14 cellular contexts compared by ENCODE assay signal in the genomic region with DNA sequence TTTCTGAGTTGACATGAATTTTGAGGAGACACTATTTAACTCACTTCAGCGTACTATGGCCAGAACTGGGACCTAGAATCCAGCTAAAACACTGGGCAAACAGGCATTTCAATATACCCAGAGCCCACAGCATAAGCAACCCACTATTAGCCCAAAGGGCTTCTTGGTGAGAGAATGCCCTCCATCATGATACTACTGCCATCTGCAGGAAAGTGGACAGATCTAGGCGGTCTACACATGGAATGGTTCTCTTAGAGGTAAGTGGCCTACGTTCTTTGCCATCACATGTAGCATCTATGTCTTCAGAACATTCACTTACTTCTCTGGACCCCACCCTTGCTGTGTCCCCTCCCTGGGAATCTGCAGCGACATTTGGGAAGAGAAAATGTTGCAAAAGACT.
DNase-seq lines count a peak whose midpoint lies in the region; ATAC-seq and TF ChIP-seq lines count a peak whose summit lies in the region.
"Had no signal": no experiment of that assay in that cellular context is flagged by ENCODE, and none has a peak within 500 bp of the region (broad histone marks: within the 10 kb centered on the region; RNA-seq: fewer than 3 reads in every experiment).

No MANE protein-coding gene starts in this region.

- no peaks in the 10 kb centered on the region for H3K9me3 ChIP-seq in SK-N-SH
- H3K9me3 ChIP-seq in smooth muscle cell (replicated peaks; ENCODE audit: low read depth), result no peaks in the 10 kb centered on the region
- H3K9me3 ChIP-seq: sigmoid colon, tibial nerve had no signal

- H3K27me3 Mint-ChIP-seq in endothelial cell (ENCODE audit: unreplicated experiment), result no peaks in the 10 kb centered on the region

- H3K9ac ChIP-seq in SK-N-SH (no peak overlapping the region), smooth muscle cell (ENCODE audit: low read depth) (no peak overlapping the region)

- peaks cover 0 to 3% of the 10 kb centered on the region in 2 experiments; a peak in 1 of 4 replicates for H3K4me1 ChIP-seq in SK-N-SH (ENCODE audit: control insufficient read depth in 1 of 2, insufficient read depth in 2 of 2, low read depth in 1 of 2, low read length in 1 of 2)
- H3K4me1 ChIP-seq in smooth muscle cell (ENCODE audit: low read depth), result no peaks in the 10 kb centered on the region
- H3K4me1 ChIP-seq: sigmoid colon, tibial nerve had no signal

- no peaks in the 10 kb centered on the region for H3F3A ChIP-seq in SK-N-SH (replicated peaks; ENCODE audit: insufficient read depth)
- H3F3A ChIP-seq in smooth muscle cell (ENCODE audit: low read depth), result no peaks in the 10 kb centered on the region

- no peaks in the 10 kb centered on the region for H3K9me2 ChIP-seq in SK-N-SH

- 28% methylated on average over 3 of the region's 4 CpGs for WGBS in SK-N-SH (ENCODE audit: low lambda C conversion rate)
- 79% methylated on average over 4 of the region's 4 CpGs for WGBS in smooth muscle cell (ENCODE audit: low lambda C conversion rate)

- ATAC-seq in SK-N-SH treated with all-trans-retinoic acid at 6 μM for 48 hours, result no peak
- ATAC-seq in HG03196 (IDR thresholded peaks at IDR 0.05; ENCODE audit: unreplicated experiment), result no peak

- DNase-seq in SK-N-SH (no peak), NCI-H146 (lab: John Stamatoyannopoulos, UW) (peak; percentile 87), endothelial cell (ENCODE audit: low spot score) (peak; percentile 16), smooth muscle cell (lab: John Stamatoyannopoulos, UW; ENCODE audit: unreplicated experiment) (no peak), NCI-H2029 treated with DMSO at 0.1 percent for 48 hours (lab: John Stamatoyannopoulos, UW) (no peak), AG08395 (ENCODE audit: low spot score) (no peak)
- DNase-seq: activated T-cell treated with anti-CD3 and anti-CD28 coated beads, Interleukin-2, amount 50 U/mL, for 1 hour; aorta; hippocampal formation; sigmoid colon had no signal

- H3K36me3 ChIP-seq in SK-N-SH (replicated peaks in 1 of 2; ENCODE audit: control insufficient read depth in 1 of 2, insufficient read depth in 2 of 2, low read length in 1 of 2) (no peaks in the 10 kb centered on the region), smooth muscle cell (ENCODE audit: low read depth) (no peaks in the 10 kb centered on the region)
- H3K36me3 ChIP-seq: sigmoid colon, tibial nerve had no signal

- H3K36me3 Mint-ChIP-seq in endothelial cell (ENCODE audit: low read depth, unreplicated experiment), result no peaks in the 10 kb centered on the region

- H3K9me3 Mint-ChIP-seq in endothelial cell (ENCODE audit: unreplicated experiment), result no peaks in the 10 kb centered on the region

- H3K4me1 Mint-ChIP-seq in endothelial cell (ENCODE audit: unreplicated experiment), result peaks cover 3% of the 10 kb centered on the region

- no peak for TF ChIP-seq EP300 in SK-N-SH (IDR thresholded peaks at IDR 0.05; ENCODE audit: borderline replicate concordance in 1 of 2, low read depth in 1 of 2, low read length in 1 of 2)

- TF ChIP-seq RAD21 in SK-N-SH (IDR thresholded peaks at IDR 0.05; ENCODE audit: low read length), result peak; percentile 6; the same call in 1 of the 2 replicates

- H4K20me1 ChIP-seq in SK-N-SH (ENCODE audit: insufficient read depth), result no peaks in the 10 kb centered on the region
- no peaks in the 10 kb centered on the region for H4K20me1 ChIP-seq in smooth muscle cell (ENCODE audit: low read depth)

- POLR2A ChIA-PET in SK-N-SH (lab: Yijun Ruan, JAX), result no interaction called here

- TF ChIP-seq CTCF in SK-N-SH (IDR thresholded peaks at IDR 0.05), result no peak
- TF ChIP-seq CTCF in endothelial cell (IDR thresholded peaks at IDR 0.05; ENCODE audit: unreplicated experiment), result no peak
- peak; percentile 16 for TF ChIP-seq CTCF in smooth muscle cell (IDR thresholded peaks at IDR 0.05; ENCODE audit: borderline replicate concordance, insufficient read depth, poor library complexity, severe bottlenecking)

- H3K27ac ChIP-seq in SK-N-SH (ENCODE audit: low read depth in 2 of 2, low read length in 1 of 2) (no peak overlapping the region), smooth muscle cell (ENCODE audit: low read depth) (no peak overlapping the region)
- H3K27ac ChIP-seq: sigmoid colon, tibial nerve, VCaP had no signal

- no peak overlapping the region for H3K4me3 Mint-ChIP-seq in endothelial cell (ENCODE audit: unreplicated experiment)

- CTCF ChIA-PET in SK-N-SH (lab: Yijun Ruan, JAX), result interaction anchor here (1.3 kb wide), 2 partner anchors 17 to 23 kb away, joined by 3 read pairs; no protein-coding TSS in a partner anchor

- H2AFZ ChIP-seq in SK-N-SH (ENCODE audit: low read depth), result no peak overlapping the region
- H2AFZ ChIP-seq in smooth muscle cell (ENCODE audit: low read depth), result no peak overlapping the region

- H3K27me3 ChIP-seq in SK-N-SH (ENCODE audit: insufficient read depth), result no peaks in the 10 kb centered on the region
- H3K27me3 ChIP-seq in smooth muscle cell (ENCODE audit: low read depth), result no peaks in the 10 kb centered on the region
- H3K27me3 ChIP-seq: sigmoid colon, tibial nerve had no signal

- H3K79me2 ChIP-seq in SK-N-SH (ENCODE audit: insufficient read depth) (no peaks in the 10 kb centered on the region), smooth muscle cell (ENCODE audit: low read depth) (no peaks in the 10 kb centered on the region)

- no peak overlapping the region for H3K27ac Mint-ChIP-seq in endothelial cell (ENCODE audit: unreplicated experiment)

- H3K4me2 ChIP-seq in SK-N-SH (no peak overlapping the region), smooth muscle cell (no peak overlapping the region)

- H3K4me3 ChIP-seq in SK-N-SH (ENCODE audit: low read depth in 2 of 2, low read length in 1 of 2) (no peak overlapping the region), smooth muscle cell (no peak overlapping the region)
- H3K4me3 ChIP-seq: sigmoid colon, tibial nerve had no signal

TF ChIP-seq in SK-N-SH, 30 proteins besides CTCF, POLR2A, EP300 and RAD21 (continues in another document):
- TF ChIP-seq, protein P1, sequence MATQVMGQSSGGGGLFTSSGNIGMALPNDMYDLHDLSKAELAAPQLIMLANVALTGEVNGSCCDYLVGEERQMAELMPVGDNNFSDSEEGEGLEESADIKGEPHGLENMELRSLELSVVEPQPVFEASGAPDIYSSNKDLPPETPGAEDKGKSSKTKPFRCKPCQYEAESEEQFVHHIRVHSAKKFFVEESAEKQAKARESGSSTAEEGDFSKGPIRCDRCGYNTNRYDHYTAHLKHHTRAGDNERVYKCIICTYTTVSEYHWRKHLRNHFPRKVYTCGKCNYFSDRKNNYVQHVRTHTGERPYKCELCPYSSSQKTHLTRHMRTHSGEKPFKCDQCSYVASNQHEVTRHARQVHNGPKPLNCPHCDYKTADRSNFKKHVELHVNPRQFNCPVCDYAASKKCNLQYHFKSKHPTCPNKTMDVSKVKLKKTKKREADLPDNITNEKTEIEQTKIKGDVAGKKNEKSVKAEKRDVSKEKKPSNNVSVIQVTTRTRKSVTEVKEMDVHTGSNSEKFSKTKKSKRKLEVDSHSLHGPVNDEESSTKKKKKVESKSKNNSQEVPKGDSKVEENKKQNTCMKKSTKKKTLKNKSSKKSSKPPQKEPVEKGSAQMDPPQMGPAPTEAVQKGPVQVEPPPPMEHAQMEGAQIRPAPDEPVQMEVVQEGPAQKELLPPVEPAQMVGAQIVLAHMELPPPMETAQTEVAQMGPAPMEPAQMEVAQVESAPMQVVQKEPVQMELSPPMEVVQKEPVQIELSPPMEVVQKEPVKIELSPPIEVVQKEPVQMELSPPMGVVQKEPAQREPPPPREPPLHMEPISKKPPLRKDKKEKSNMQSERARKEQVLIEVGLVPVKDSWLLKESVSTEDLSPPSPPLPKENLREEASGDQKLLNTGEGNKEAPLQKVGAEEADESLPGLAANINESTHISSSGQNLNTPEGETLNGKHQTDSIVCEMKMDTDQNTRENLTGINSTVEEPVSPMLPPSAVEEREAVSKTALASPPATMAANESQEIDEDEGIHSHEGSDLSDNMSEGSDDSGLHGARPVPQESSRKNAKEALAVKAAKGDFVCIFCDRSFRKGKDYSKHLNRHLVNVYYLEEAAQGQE (IDR thresholded peaks at IDR 0.05; ENCODE audit: low read depth, low read length), result no peak

TF ChIP-seq in SK-N-SH treated with all-trans-retinoic acid at 6 μM for 48 hours, 23 proteins besides CTCF, POLR2A, EP300 and RAD21:
- TF ChIP-seq RARB (CRISPR knock-in tag; IDR thresholded peaks at IDR 0.05), result no peak
- TF ChIP-seq ESRRG (CRISPR knock-in tag; IDR thresholded peaks at IDR 0.05), result no peak
- TF ChIP-seq SNAI2 (CRISPR knock-in tag; IDR thresholded peaks at IDR 0.05), result no peak
- no peak for TF ChIP-seq TOX (CRISPR knock-in tag; IDR thresholded peaks at IDR 0.05; ENCODE audit: borderline replicate concordance)

Comparison
In these comparisons a context has a peak if more than half of its experiments do, and no peak if none do; other contexts are left out.
1. DNase-seq: peak in NCI-H146 (single experiment) and endothelial cell (single experiment); none in SK-N-SH (single experiment), smooth muscle cell (single experiment), NCI-H2029 treated with DMSO at 0.1 percent for 48 hours (single experiment) and AG08395 (single experiment).